9 cellular contexts compared by ENCODE assay signal in the genomic region with DNA sequence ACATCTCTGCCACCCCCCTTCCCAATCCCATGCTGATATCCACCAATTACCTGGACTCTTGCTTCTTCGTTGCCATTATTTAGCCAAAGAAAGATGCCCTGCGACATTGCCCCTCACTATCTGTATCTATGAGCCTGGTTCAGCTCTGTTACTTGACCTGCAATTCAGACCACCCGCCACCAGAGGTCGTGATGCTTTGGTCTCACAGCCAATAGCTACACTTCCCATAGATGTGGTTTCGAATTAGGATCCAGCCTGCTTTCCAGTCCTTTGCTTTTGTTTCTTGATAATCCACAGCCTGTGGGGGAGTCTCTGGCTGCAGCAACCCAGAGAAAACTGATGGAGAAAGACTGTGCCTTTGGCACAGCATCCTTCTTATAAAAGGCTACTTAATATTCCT.
A peak's percentile ranks its signal among the peaks of the same experiment; 100 is the strongest.
DNase-seq lines count a peak whose midpoint lies in the region; ATAC-seq, FAIRE-seq and TF ChIP-seq lines count a peak whose summit lies in the region.
"Had no signal": no experiment of that assay in that cellular context is flagged by ENCODE, and none has a peak within 500 bp of the region (broad histone marks: within the 10 kb centered on the region; RNA-seq: fewer than 3 reads in every experiment).

No MANE protein-coding gene starts in this region.

- no peak overlapping the region for H2AFZ ChIP-seq in hepatocyte

- H3K9me2 ChIP-seq in hepatocyte (replicated peaks; ENCODE audit: insufficient read depth): no peaks in the 10 kb centered on the region

- no peak overlapping the region for H3K4me2 ChIP-seq in hepatocyte

- WGBS in hepatocyte (ENCODE audit: low lambda C conversion rate, missing lambda C conversion rate): 61% methylated on average over 5 of the region's 5 CpGs

- TF ChIP-seq CTCF in RWPE2 (IDR thresholded peaks at IDR 0.05; ENCODE audit: poor library complexity, severe bottlenecking): peak; percentile 19
- peak; percentile 45 for TF ChIP-seq CTCF in hepatocyte (IDR thresholded peaks at IDR 0.05; ENCODE audit: poor library complexity)

- H3K79me2 ChIP-seq in hepatocyte: no peaks in the 10 kb centered on the region

- H3K4me3 ChIP-seq in RWPE2 (ENCODE audit: severe bottlenecking) (no peak overlapping the region), hepatocyte (no peak overlapping the region)

- DNase-seq in stimulated activated naive CD4-positive, alpha-beta T cell treated with Interleukin-2 at 50 U/mL for 16 hours (lab: John Stamatoyannopoulos, UW): peak; percentile 4
- DNase-seq in stimulated activated naive CD4-positive, alpha-beta T cell (lab: John Stamatoyannopoulos, UW): no peak
- DNase-seq in RWPE2 (ENCODE audit: low spot score) (no peak), hepatocyte (ENCODE audit: low spot score) (no peak), substantia nigra (lab: John Stamatoyannopoulos, UW) (no peak), urothelium cell line (ENCODE audit: low spot score) (no peak), AG08396 (ENCODE audit: low spot score) (no peak)

- FAIRE-seq in urothelium cell line (lab: Jason Lieb, UNC): no peak
- FAIRE-seq: islet of Langerhans had no signal

- H3K4me1 ChIP-seq in RWPE2 (ENCODE audit: insufficient read depth, poor library complexity, severe bottlenecking) (no peaks in the 10 kb centered on the region), hepatocyte (ENCODE audit: insufficient read depth) (peaks cover 20% of the 10 kb centered on the region)

- H4K20me1 ChIP-seq in hepatocyte (ENCODE audit: insufficient read depth, poor library complexity, severe bottlenecking): no peaks in the 10 kb centered on the region

- H3K9me3 ChIP-seq in RWPE2 (ENCODE audit: severe bottlenecking) (no peaks in the 10 kb centered on the region), hepatocyte (ENCODE audit: low read depth) (no peaks in the 10 kb centered on the region)

- H3K27ac ChIP-seq in RWPE2 (ENCODE audit: poor library complexity, severe bottlenecking) (no peak overlapping the region), hepatocyte (no peak overlapping the region), substantia nigra (ENCODE audit: low read depth, low read length, poor library complexity, severe bottlenecking) (no peak overlapping the region)

- H3K36me3 ChIP-seq in RWPE2 (ENCODE audit: low read depth) (no peaks in the 10 kb centered on the region), hepatocyte (replicated peaks; ENCODE audit: insufficient read depth, low read depth) (no peaks in the 10 kb centered on the region)

- ATAC-seq in RWPE2 (ENCODE audit: low read depth) (no peak), HG03460 (IDR thresholded peaks at IDR 0.05; ENCODE audit: unreplicated experiment) (no peak)

- H3K27me3 ChIP-seq in RWPE2 (ENCODE audit: insufficient read depth, poor library complexity, severe bottlenecking) (no peaks in the 10 kb centered on the region), hepatocyte (no peaks in the 10 kb centered on the region)
